ENCODE assay signal across 36 cellular contexts in genomic region chrX:55357236-55357635, GRCh38.
"Had no signal": no experiment of that assay in that cellular context is flagged by ENCODE, and none has a peak within 500 bp of the region (broad histone marks: within the 10 kb centered on the region; RNA-seq: fewer than 3 reads in every experiment).

No MANE protein-coding gene starts in this region.

- H3K4me3 Mint-ChIP-seq: activated B cell treated with CpG ODN at 0.5 μM for 24 hours; activated CD8-positive, alpha-beta T cell treated with anti-CD3 and anti-CD28 coated beads for 36 hours; activated T-cell treated with anti-CD3 and anti-CD28 coated beads, Interleukin-2, amount 50 U/mL, for 72 hours; activated T-helper 17 cell treated with anti-CD3 and anti-CD28 coated beads, Interleukin-2, amount 50 U/mL, for 72 hours had no signal

- H3K4me3 ChIP-seq: cardiac muscle cell, coronary artery, MG63, Peyer's patch, SJSA1 had no signal

- ATAC-seq: activated CD8-positive, alpha-beta T cell treated with anti-CD3 and anti-CD28 coated beads for 36 hours; activated naive CD4-positive, alpha-beta T cell treated with anti-CD3 and anti-CD28 coated beads, Interleukin-2, amount 50 U/mL, for 72 hours; activated T-cell treated with anti-CD3 and anti-CD28 coated beads, Interleukin-2, amount 50 U/mL, for 72 hours; activated T-helper 17 cell treated with anti-CD3 and anti-CD28 coated beads, Interleukin-2, amount 50 U/mL, for 72 hours; PC-3 had no signal

- H3K27me3 ChIP-seq: brain microvascular endothelial cell, cardiac muscle cell, MG63, Peyer's patch, SJSA1 had no signal

- H3K27ac Mint-ChIP-seq: activated B cell treated with CpG ODN at 0.5 μM for 24 hours; activated CD8-positive, alpha-beta T cell treated with anti-CD3 and anti-CD28 coated beads for 36 hours; activated naive CD4-positive, alpha-beta T cell treated with anti-CD3 and anti-CD28 coated beads, Interleukin-2, amount 50 U/mL, for 72 hours; activated T-cell treated with anti-CD3 and anti-CD28 coated beads, Interleukin-2, amount 50 U/mL, for 72 hours; activated T-helper 17 cell treated with anti-CD3 and anti-CD28 coated beads, Interleukin-2, amount 50 U/mL, for 72 hours had no signal

- H3K9me3 Mint-ChIP-seq: activated B cell treated with CpG ODN at 0.5 μM for 24 hours had no signal

- H3K36me3 ChIP-seq: brain microvascular endothelial cell, cardiac muscle cell, MG63, Peyer's patch, SJSA1 had no signal

- H3K4me1 ChIP-seq: Peyer's patch, SJSA1 had no signal

- H3K4me1 Mint-ChIP-seq: activated B cell treated with CpG ODN at 0.5 μM for 24 hours; activated T-helper 17 cell treated with anti-CD3 and anti-CD28 coated beads, Interleukin-2, amount 50 U/mL, for 72 hours had no signal

- H3K27ac ChIP-seq: brain microvascular endothelial cell, cardiac muscle cell, coronary artery, Peyer's patch, SJSA1, VCaP had no signal

- DNase-seq: activated B cell treated with CpG ODN at 0.5 μM for 24 hours; activated CD4-positive, alpha-beta T cell treated with anti-CD3 and anti-CD28 coated beads for 4 hours; activated CD4-positive, alpha-beta T cell treated with anti-CD3 and anti-CD28 coated beads, Interleukin-2, amount 50 U/mL, for 4 hours; activated CD4-positive, CD25-positive, alpha-beta regulatory T cell treated with anti-CD3 and anti-CD28 coated beads, Interleukin-2, amount 50 U/mL, for 72 hours; activated CD8-positive, alpha-beta T cell treated with anti-CD3 and anti-CD28 coated beads for 36 hours; activated effector memory CD4-positive, alpha-beta T cell treated with anti-CD3 and anti-CD28 coated beads, Interleukin-2, amount 50 U/mL, for 16 hours; activated T-cell treated with anti-CD3 and anti-CD28 coated beads, Interleukin-2, amount 50 U/mL, for 1 hour; activated T-cell treated with anti-CD3 and anti-CD28 coated beads, Interleukin-2, amount 50 U/mL, for 72 hours; amniotic stem cell; aorta; brain microvascular endothelial cell; Kasumi-1; KG1; MG63; NCI-H1048; NCI-H1105 treated with DMSO at 0.1 percent for 48 hours; NCI-H1436; NCI-H1694; NCI-H1930; NCI-H345; NCI-H524 treated with DMSO at 0.1 percent for 48 hours; NCI-H748 treated with DMSO at 0.1 percent for 48 hours; NK-92 treated with Interleukin-12 subunit alpha and Interleukin-12 subunit beta, amount 100 ng/mL, for 24 hours; PC-3; Peyer's patch; RPMI8226; SHP77 treated with DMSO at 0.1 percent for 48 hours; SK-N-SH; T-helper 2 cell; T-helper 9 cell had no signal

- H3K9me3 ChIP-seq: MG63, Peyer's patch, SJSA1, SK-N-SH had no signal

- H3K27me3 Mint-ChIP-seq: activated B cell treated with CpG ODN at 0.5 μM for 24 hours; activated T-helper 17 cell treated with anti-CD3 and anti-CD28 coated beads, Interleukin-2, amount 50 U/mL, for 72 hours had no signal
